Comparison of ENCODE assay signal across 1 cellular context in genomic region chr1:166182281-166182680, GRCh38.
TF ChIP-seq lines count a peak whose summit lies in the region.

No MANE protein-coding gene starts in this region.

TF ChIP-seq in WTC11, 78 proteins besides CTCF, POLR2A, EP300 and RAD21 (continued from another document):
- TF ChIP-seq ZSCAN18 (CRISPR knock-in tag; IDR thresholded peaks at IDR 0.05): no peak
- no peak for TF ChIP-seq ELF4 (CRISPR knock-in tag; IDR thresholded peaks at IDR 0.05; ENCODE audit: low read depth)
- TF ChIP-seq E2F5 (CRISPR knock-in tag; IDR thresholded peaks at IDR 0.05): no peak
